ENCODE assay signal across 17 cellular contexts in the genomic region with DNA sequence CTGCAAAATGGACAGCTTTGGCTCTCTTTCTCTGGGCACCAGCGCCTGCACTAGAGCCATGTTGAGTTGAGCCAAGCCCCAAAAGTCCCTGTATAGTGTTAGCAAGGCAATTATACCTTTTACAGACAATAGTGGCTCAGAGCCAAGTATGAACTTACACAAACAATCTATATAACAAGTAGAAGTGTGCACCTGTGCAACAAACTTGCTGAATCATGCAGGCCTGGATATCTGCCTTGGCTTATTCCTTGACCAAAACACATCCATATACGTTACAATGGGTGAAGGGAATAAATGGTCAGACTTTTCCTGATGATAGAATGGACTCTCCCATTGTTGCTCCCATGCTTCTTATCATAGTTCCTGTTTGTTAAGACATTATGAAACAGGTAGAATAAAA. TPM values are rescaled to one million over a fixed set of nuclear protein-coding genes. Genes with fewer than 3 reads are reported as not detected.
"Had no signal": no experiment of that assay in that cellular context is flagged by ENCODE, and none has a peak within 500 bp of the region (broad histone marks: within the 10 kb centered on the region; RNA-seq: fewer than 3 reads in every experiment).

No MANE protein-coding gene starts in this region.

- DNase-seq: activated CD4-positive, alpha-beta T cell treated with anti-CD3 and anti-CD28 coated beads for 36 hours; activated CD8-positive, alpha-beta T cell treated with anti-CD3 and anti-CD28 coated beads for 36 hours; activated naive CD4-positive, alpha-beta T cell treated with anti-CD3 and anti-CD28 coated beads for 36 hours; activated T-cell treated with anti-CD3 and anti-CD28 coated beads, Interleukin-2, amount 50 U/mL, for 1 hour; hypothalamus; islet precursor cell; lower lobe of right lung; nucleus accumbens; stimulated activated CD4-positive, alpha-beta T cell treated with anti-CD3 and anti-CD28 coated beads, Interleukin-4, amount 100 ng/mL, for 24 hours; testis had no signal

- ATAC-seq: activated CD4-positive, alpha-beta T cell treated with anti-CD3 and anti-CD28 coated beads for 36 hours; activated CD8-positive, alpha-beta T cell treated with anti-CD3 and anti-CD28 coated beads for 36 hours; lower lobe of right lung; sciatic nerve; stimulated activated memory B cell treated with anti-CD40 and anti-IgM and Interleukin-4, amounts not matched to agents 10 μg/mL and 1 μg/mL and 100 μg/mL, for 72 hours had no signal

- FAIRE-seq: endometrium, frontal cortex, TTC549 had no signal

RNA-seq across cellular contexts. Expression of a gene that starts 3.8 kb away (rescaled TPM):
- total RNA-seq: activated CD4-positive, alpha-beta T cell treated with anti-CD3 and anti-CD28 coated beads for 36 hours; activated CD8-positive, alpha-beta T cell treated with anti-CD3 and anti-CD28 coated beads for 36 hours; activated naive CD4-positive, alpha-beta T cell treated with anti-CD3 and anti-CD28 coated beads for 36 hours; activated T-helper 2 cell treated with anti-CD3 and anti-CD28 coated beads, Interferon-gamma antibody, Interleukin-2, Interleukin-4, amounts not matched to agents 10 μg/mL and 5 μg/mL and 100 μg/mL, durations not matched to agents 14 hours and 24 hours and 36 hours; frontal cortex; lower lobe of right lung; sciatic nerve had no signal
- polyA plus RNA-seq: esophagus had no signal

RNA-seq across cellular contexts. Expression of a gene that starts 16.1 kb away (rescaled TPM):
- total RNA-seq: activated CD4-positive, alpha-beta T cell treated with anti-CD3 and anti-CD28 coated beads for 36 hours; activated CD8-positive, alpha-beta T cell treated with anti-CD3 and anti-CD28 coated beads for 36 hours; activated naive CD4-positive, alpha-beta T cell treated with anti-CD3 and anti-CD28 coated beads for 36 hours; activated T-helper 2 cell treated with anti-CD3 and anti-CD28 coated beads, Interferon-gamma antibody, Interleukin-2, Interleukin-4, amounts not matched to agents 10 μg/mL and 5 μg/mL and 100 μg/mL, durations not matched to agents 14 hours and 24 hours and 36 hours; frontal cortex; lower lobe of right lung; testis had no signal
- polyA plus RNA-seq: esophagus had no signal

RNA-seq across cellular contexts. Expression of a gene that starts 32.8 kb away (rescaled TPM):
- total RNA-seq: activated CD4-positive, alpha-beta T cell treated with anti-CD3 and anti-CD28 coated beads for 36 hours; activated CD8-positive, alpha-beta T cell treated with anti-CD3 and anti-CD28 coated beads for 36 hours; activated naive CD4-positive, alpha-beta T cell treated with anti-CD3 and anti-CD28 coated beads for 36 hours; activated T-helper 2 cell treated with anti-CD3 and anti-CD28 coated beads, Interferon-gamma antibody, Interleukin-2, Interleukin-4, amounts not matched to agents 10 μg/mL and 5 μg/mL and 100 μg/mL, durations not matched to agents 14 hours and 24 hours and 36 hours; frontal cortex; lower lobe of right lung; sciatic nerve; testis had no signal
- polyA plus RNA-seq: esophagus had no signal

RNA-seq across cellular contexts. Expression of a gene that starts 59.5 kb away (rescaled TPM):
- total RNA-seq: activated CD4-positive, alpha-beta T cell treated with anti-CD3 and anti-CD28 coated beads for 36 hours; activated CD8-positive, alpha-beta T cell treated with anti-CD3 and anti-CD28 coated beads for 36 hours; activated naive CD4-positive, alpha-beta T cell treated with anti-CD3 and anti-CD28 coated beads for 36 hours; activated T-helper 2 cell treated with anti-CD3 and anti-CD28 coated beads, Interferon-gamma antibody, Interleukin-2, Interleukin-4, amounts not matched to agents 10 μg/mL and 5 μg/mL and 100 μg/mL, durations not matched to agents 14 hours and 24 hours and 36 hours; frontal cortex; lower lobe of right lung; sciatic nerve had no signal
- polyA plus RNA-seq: esophagus had no signal
